ENCODE assay signal across 1 cellular context in genomic region chr3:16222547-16222946, GRCh38.
TF ChIP-seq lines count a peak whose summit lies in the region.

No MANE protein-coding gene starts in this region.

TF ChIP-seq in HepG2, 621 proteins besides CTCF, POLR2A, EP300 and RAD21:
- TF ChIP-seq PCBP1 (IDR thresholded peaks at IDR 0.05; ENCODE audit: borderline replicate concordance, low read depth, low read length) = no peak
- TF ChIP-seq MEIS1 (CRISPR knock-in tag; IDR thresholded peaks at IDR 0.05; ENCODE audit: borderline replicate concordance) = no peak
- no peak for TF ChIP-seq KDM1A (CRISPR knock-in tag; IDR thresholded peaks at IDR 0.05)
- TF ChIP-seq CEBPB (IDR thresholded peaks at IDR 0.05; ENCODE audit: borderline replicate concordance, low read depth, low read length) = no peak
- no peak for TF ChIP-seq HIC2 (CRISPR knock-in tag; IDR thresholded peaks at IDR 0.05; ENCODE audit: low read depth)
TF ChIP-seq in HepG2: peak in this region for 0.
